Comparison of ENCODE assay signal across 8 cellular contexts in the genomic region with DNA sequence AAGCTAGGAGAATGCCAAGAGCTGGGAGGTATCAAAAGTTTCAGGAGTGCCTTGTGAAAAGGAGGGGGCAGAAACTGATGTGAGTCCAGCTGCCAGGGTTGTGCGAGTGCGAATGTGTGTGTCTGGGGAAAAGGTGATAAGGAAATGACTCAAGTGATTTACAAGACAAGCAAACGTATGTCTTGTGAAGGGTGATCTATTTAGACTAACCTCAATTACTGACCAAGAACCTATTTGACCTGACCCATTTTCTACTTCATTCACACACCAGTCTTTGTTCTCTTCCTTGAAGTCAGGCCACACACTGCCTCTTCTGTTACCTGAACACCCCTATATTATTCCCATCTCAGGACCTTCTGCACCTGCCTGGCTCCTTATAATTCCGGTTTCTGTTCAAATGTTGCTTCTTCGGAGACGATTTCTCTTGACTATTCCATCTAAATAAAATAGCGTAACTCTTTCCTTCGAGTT. TPM values are rescaled to one million over a fixed set of nuclear protein-coding genes. Genes with fewer than 3 reads are reported as not detected.
A peak's percentile ranks its signal among the peaks of the same experiment; 100 is the strongest.
DNase-seq lines count a peak whose midpoint lies in the region; ATAC-seq and TF ChIP-seq lines count a peak whose summit lies in the region.

No MANE protein-coding gene starts in this region.

- DNase-seq in NOMO-1 treated with DMSO at 0.1 percent for 48 hours (lab: John Stamatoyannopoulos, UW; ENCODE audit: unreplicated experiment) (peak; percentile 8), NOMO-1 treated with dmso at 0.1 percent for 144 hours (lab: John Stamatoyannopoulos, UW; ENCODE audit: unreplicated experiment) (no peak), OCI-LY7 (ENCODE audit: low spot score) (peak; percentile 10), coronary artery (ENCODE audit: low spot score) (no peak), naive B cell (no peak), NCI-H1092 treated with DMSO at 0.1 percent for 48 hours (lab: John Stamatoyannopoulos, UW) (no peak)

- H3K36me3 Mint-ChIP-seq in naive B cell, result peaks cover 4 to 17% of the 10 kb centered on the region in 2 donors

- H3K4me3 ChIP-seq in OCI-LY7 (ENCODE audit: low read depth, low read length, poor library complexity, severe bottlenecking) (peak overlapping the region; percentile 83), coronary artery (peak overlapping the region; percentile 83)

- H3K4me2 ChIP-seq in OCI-LY7 (ENCODE audit: low read length), result peak overlapping the region; percentile 86

- peaks cover 23% of the 10 kb centered on the region for H3K36me3 ChIP-seq in OCI-LY7 (ENCODE audit: insufficient read depth, low read length)

- H3K4me3 Mint-ChIP-seq in naive B cell, result peak overlapping the region; percentile 93 to 99 (median 96)

- H3K27ac ChIP-seq in OCI-LY7 (ENCODE audit: low read depth, low read length, poor library complexity, severe bottlenecking) (peak overlapping the region; percentile 70), coronary artery (peak overlapping the region; percentile 82 to 91)

- peaks cover 34 to 55% (median 52%) of the 10 kb centered on the region in 3 donors for H3K4me1 Mint-ChIP-seq in naive B cell

- ATAC-seq in naive B cell (ENCODE audit: low read depth in 2 of 2) (no peak), GM18520 (IDR thresholded peaks at IDR 0.05; ENCODE audit: unreplicated experiment) (no peak), HG03520 (IDR thresholded peaks at IDR 0.05; ENCODE audit: unreplicated experiment) (no peak)

- POLR2A ChIA-PET in OCI-LY7 (lab: Charles Lee), result no interaction called here

- CTCF ChIA-PET in OCI-LY7 (lab: Charles Lee; ENCODE audit: unreplicated experiment), result no interaction called here

- TF ChIP-seq CTCF in OCI-LY7 (conservative IDR thresholded peaks at IDR 0.05; ENCODE audit: low read length), result no peak
- TF ChIP-seq CTCF in coronary artery (IDR thresholded peaks at IDR 0.05), result no peak

- H3K9me3 ChIP-seq in OCI-LY7 (ENCODE audit: low read length), result no peaks in the 10 kb centered on the region

- no peaks in the 10 kb centered on the region for H3K27me3 Mint-ChIP-seq in naive B cell

- intact Hi-C loops in OCI-LY7 (cut with micrococcal nuclease; ENCODE audit: unreplicated experiment), result loop anchor here (5.0 kb wide), 2 partner anchors 309 to 454 kb away; a partner anchor contains a TSS

- H3K27ac Mint-ChIP-seq in naive B cell, result peak overlapping the region; percentile 85 to 98 (median 90)

- TSS peak; percentile 74 for BruUV-seq in OCI-LY7 (replicated peaks; lab: Mats Ljungman, UMichigan)

- H3K9me3 Mint-ChIP-seq in naive B cell, result no peaks in the 10 kb centered on the region

- H2AFZ ChIP-seq in OCI-LY7 (ENCODE audit: low read length), result peak overlapping the region; percentile 81; the same call in 1 of the 2 replicates

- peaks cover 58% of the 10 kb centered on the region for H3K79me2 ChIP-seq in OCI-LY7 (ENCODE audit: insufficient read depth, low read depth, low read length)

- peaks cover 43% of the 10 kb centered on the region for H3K4me1 ChIP-seq in OCI-LY7 (ENCODE audit: insufficient read depth, low read length, poor library complexity, severe bottlenecking)

- H4K20me1 ChIP-seq in OCI-LY7 (ENCODE audit: insufficient read depth, low read length), result no peaks in the 10 kb centered on the region; the same call in 1 of the 2 replicates

- H3K9me2 ChIP-seq in OCI-LY7 (ENCODE audit: insufficient read depth, low read length), result no peaks in the 10 kb centered on the region

RNA-seq across cellular contexts. Expression of a gene that starts 1.0 kb away (rescaled TPM):
- 18.5 and 23.4 TPM in 2 replicates for total RNA-seq in OCI-LY7 (2014; rRNA removed; shearing (Covaris generic))
- total RNA-seq in OCI-LY7 (2022), result 30.8 and 33.5 TPM in 2 replicates
- 10 to 100 TPM; 25.2 to 36.3 (median 28.2) TPM for polyA plus RNA-seq in naive B cell (ENCODE audit: low read depth in 6 of 6)

RNA-seq across cellular contexts. Expression of a gene that starts 2.8 kb away (rescaled TPM):
- total RNA-seq in OCI-LY7 (2014; rRNA removed; shearing (Covaris generic)), result 22.6 and 29.2 TPM in 2 replicates
- 38.4 and 49.9 TPM in 2 replicates for total RNA-seq in OCI-LY7 (2022)
- 10 to 100 TPM in 2 of 6 donors, 1 to 10 TPM in 4; 5.1 to 12.6 (median 9.6) TPM for polyA plus RNA-seq in naive B cell (ENCODE audit: low read depth in 6 of 6)

RNA-seq across cellular contexts. Expression of a gene that starts 34.6 kb away (rescaled TPM):
- total RNA-seq in OCI-LY7 (2014; rRNA removed; shearing (Covaris generic)), result 13.1 and 16.5 TPM in 2 replicates
- total RNA-seq in OCI-LY7 (2022), result 59.9 and 65.2 TPM in 2 replicates
- 10 to 100 TPM; 31.1 to 38.6 (median 33.8) TPM for polyA plus RNA-seq in naive B cell (ENCODE audit: low read depth in 6 of 6)

Comparison
In these comparisons a context has a peak if more than half of its experiments do, and no peak if none do; other contexts are left out.
1. DNase-seq: peak in NOMO-1 treated with DMSO at 0.1 percent for 48 hours (single experiment) and OCI-LY7 (single experiment); none in NOMO-1 treated with dmso at 0.1 percent for 144 hours (single experiment), coronary artery (single experiment), naive B cell (single experiment) and NCI-H1092 treated with DMSO at 0.1 percent for 48 hours (single experiment).